ENCODE assay signal across 23 cellular contexts in the genomic region with DNA sequence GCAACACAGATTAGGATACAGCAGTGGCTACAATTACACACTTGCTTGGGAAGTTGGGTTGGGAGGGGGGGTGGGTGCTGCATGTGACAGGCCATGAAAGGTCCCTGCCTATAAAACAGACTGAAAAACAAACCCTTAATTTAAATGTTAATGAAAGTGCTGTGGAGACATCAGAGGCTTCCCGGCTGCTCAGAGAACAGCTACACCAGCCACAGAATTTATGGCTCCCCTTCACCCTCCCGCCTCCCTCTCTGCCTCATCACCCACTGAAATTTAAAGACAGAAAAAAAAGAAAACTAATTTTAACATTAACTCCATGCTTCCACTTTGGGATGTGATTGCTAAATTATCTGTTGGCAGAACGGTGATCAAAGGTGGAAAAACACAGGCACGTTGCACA.
"Had no signal": no experiment of that assay in that cellular context is flagged by ENCODE, and none has a peak within 500 bp of the region (broad histone marks: within the 10 kb centered on the region; RNA-seq: fewer than 3 reads in every experiment).

No MANE protein-coding gene starts in this region.

- H3K27ac ChIP-seq: colonic mucosa, hepatocyte, left ventricle myocardium inferior, right lobe of liver, thoracic aorta, uterus had no signal

- H3K9me3 Mint-ChIP-seq: natural killer cell had no signal

- H3K27ac Mint-ChIP-seq: activated naive CD8-positive, alpha-beta T cell had no signal

- H3K4me3 ChIP-seq: colonic mucosa, hepatocyte, left ventricle myocardium inferior, lung, right lobe of liver, thoracic aorta, uterus had no signal

- H3K4me3 Mint-ChIP-seq: activated naive CD8-positive, alpha-beta T cell; natural killer cell had no signal

- H3K27me3 Mint-ChIP-seq: activated naive CD8-positive, alpha-beta T cell had no signal

- H3K4me1 ChIP-seq: colonic mucosa, right lobe of liver, uterus had no signal

- ATAC-seq: natural killer cell; right lobe of liver; stimulated activated naive CD8-positive, alpha-beta T cell treated with anti-CD3 and anti-CD28 coated beads, Interleukin-15, Interleukin-2, amounts not matched to agents 100 U/mL and 50 U/mL, for 24 hours had no signal

- DNase-seq: activated CD4-positive, alpha-beta T cell treated with anti-CD3 and anti-CD28 coated beads for 48 hours; activated CD4-positive, alpha-beta T cell treated with anti-CD3 and anti-CD28 coated beads, Interleukin-2, amount 50 U/mL, for 48 hours; activated CD8-positive, alpha-beta memory T cell treated with anti-CD3 and anti-CD28 coated beads for 24 hours; activated effector memory CD4-positive, alpha-beta T cell treated with Interleukin-2 at 50 U/mL for 16 hours; activated naive CD4-positive, alpha-beta T cell treated with Interleukin-2 at 50 U/mL for 16 hours; anterior cingulate cortex; cerebellar nuclear complex; colonic mucosa; effector CD8-positive, alpha-beta T cell; kidney glomerular epithelial cell; left ventricle myocardium inferior; mesendoderm; natural killer cell; posterior cingulate gyrus; right lobe of liver; stimulated activated CD4-positive, alpha-beta T cell treated with anti-CD3 and anti-CD28 coated beads, Interleukin-2, amount 100 ng/mL, for 48 hours; stimulated activated naive CD8-positive, alpha-beta T cell treated with anti-CD3 and anti-CD28 coated beads, Interleukin-15, Interleukin-2, amounts not matched to agents 100 U/mL and 50 U/mL, for 24 hours; trophoblast cell; uterus had no signal

- H3K9me3 ChIP-seq: colonic mucosa, left ventricle myocardium inferior, right lobe of liver, thoracic aorta, uterus had no signal

- H3K36me3 ChIP-seq: colonic mucosa, uterus had no signal
